8 cellular contexts compared by ENCODE assay signal in the genomic region with DNA sequence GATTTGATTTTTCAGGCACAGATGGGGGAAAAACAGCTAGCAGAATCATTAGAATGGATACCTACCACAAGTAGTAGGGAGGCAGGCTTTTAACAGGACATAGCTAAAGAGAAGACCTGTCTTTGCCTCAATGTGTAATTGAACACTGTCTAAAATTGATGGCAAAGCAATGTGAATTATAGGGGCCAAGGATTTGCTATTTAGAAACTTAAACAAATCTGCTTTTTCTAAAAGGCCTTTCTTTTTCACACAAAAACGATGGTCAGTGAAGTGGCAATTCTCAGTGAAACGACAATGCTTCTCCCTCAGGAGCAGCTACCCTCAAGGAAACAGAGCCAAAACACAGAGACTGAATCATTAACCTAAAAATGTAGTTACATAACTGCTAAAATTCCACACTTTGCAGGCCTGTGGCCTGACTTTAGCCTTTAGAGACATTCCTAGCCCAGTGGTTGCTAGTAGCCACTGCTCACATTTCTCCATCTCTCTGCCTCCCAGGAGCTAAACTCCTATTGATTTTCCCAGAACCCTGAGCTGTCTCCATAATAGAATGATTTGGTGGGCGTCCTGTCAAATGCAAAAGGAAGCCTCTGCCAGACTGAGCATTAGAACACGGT.
DNase-seq lines count a peak whose midpoint lies in the region; FAIRE-seq and TF ChIP-seq lines count a peak whose summit lies in the region.
"Had no signal": no experiment of that assay in that cellular context is flagged by ENCODE, and none has a peak within 500 bp of the region (broad histone marks: within the 10 kb centered on the region; RNA-seq: fewer than 3 reads in every experiment).

No MANE protein-coding gene starts in this region.

- dilution Hi-C loops in endothelial cell of umbilical vein (cut with MboI; ENCODE audit: extremely low pct_ligation_motif_present, low sequenced_read_pairs): no loop called here

- no peak overlapping the region for H2AFZ ChIP-seq in endothelial cell of umbilical vein (ENCODE audit: low read depth, low read length)

- no TSS peak for BruUV-seq in endothelial cell of umbilical vein (replicated peaks; lab: Mats Ljungman, UMichigan)

- H3K27me3 ChIP-seq in MG63 (no peaks in the 10 kb centered on the region), endothelial cell of umbilical vein (ENCODE audit: control insufficient read depth in 2 of 2, insufficient read depth in 2 of 2, low read length in 2 of 2) (no peaks in the 10 kb centered on the region)

- H3K4me1 ChIP-seq in endothelial cell of umbilical vein (ENCODE audit: control insufficient read depth, extremely low read depth, insufficient read depth, low read length): no peaks in the 10 kb centered on the region

- FAIRE-seq in endothelial cell of umbilical vein (lab: Jason Lieb, UNC) (no peak), urothelium cell line (lab: Jason Lieb, UNC) (no peak)

- no peak overlapping the region for H3K27ac ChIP-seq in endothelial cell of umbilical vein (ENCODE audit: insufficient read depth, low read depth, low read length)

- peaks cover 29% of the 10 kb centered on the region for H3K4me1 Mint-ChIP-seq in mesothelial cell of epicardium
- H3K4me1 Mint-ChIP-seq in activated CD4-positive, alpha-beta memory T cell treated with anti-CD3 and anti-CD28 coated beads for 36 hours (ENCODE audit: low read depth): no peaks in the 10 kb centered on the region

- intact Hi-C loops in endothelial cell of umbilical vein (cut with micrococcal nuclease): no loop called here
- intact Hi-C loops in activated CD4-positive, alpha-beta memory T cell treated with anti-CD3 and anti-CD28 coated beads for 36 hours (cut with micrococcal nuclease): no loop called here

- peaks cover 16% of the 10 kb centered on the region for H3K9me3 Mint-ChIP-seq in mesothelial cell of epicardium
- H3K9me3 Mint-ChIP-seq in activated CD4-positive, alpha-beta memory T cell treated with anti-CD3 and anti-CD28 coated beads for 36 hours: no peaks in the 10 kb centered on the region

- H3K27ac Mint-ChIP-seq in mesothelial cell of epicardium: peak overlapping the region; percentile 79
- H3K27ac Mint-ChIP-seq in activated CD4-positive, alpha-beta memory T cell treated with anti-CD3 and anti-CD28 coated beads for 36 hours: no peak overlapping the region

- no peak overlapping the region for H3K9ac ChIP-seq in endothelial cell of umbilical vein (replicated peaks; ENCODE audit: extremely low read depth, insufficient read depth, low read length)

- POLR2A ChIA-PET in endothelial cell of umbilical vein (lab: Charles Lee): no interaction called here
- POLR2A ChIA-PET in activated CD4-positive, alpha-beta memory T cell treated with anti-CD3 and anti-CD28 coated beads for 36 hours (lab: Charles Lee): no interaction called here

- H3K4me3 Mint-ChIP-seq in mesothelial cell of epicardium: no peak overlapping the region
- no peak overlapping the region for H3K4me3 Mint-ChIP-seq in activated CD4-positive, alpha-beta memory T cell treated with anti-CD3 and anti-CD28 coated beads for 36 hours

- no peaks in the 10 kb centered on the region for H4K20me1 ChIP-seq in endothelial cell of umbilical vein (replicated peaks; ENCODE audit: control insufficient read depth, extremely low read depth, insufficient read depth, low read length)

- H3K4me3 ChIP-seq in MG63 (no peak overlapping the region), endothelial cell of umbilical vein (replicated peaks in 1 of 3; ENCODE audit: insufficient read depth in 1 of 3, low read depth in 1 of 3, low read length in 3 of 3) (no peak overlapping the region)

- DNase-seq in MG63 (peak; percentile 57), endothelial cell of umbilical vein (ENCODE audit: low read depth, low spot score) (peak; percentile 12), mesothelial cell of epicardium (ENCODE audit: low spot score in 2 of 2, unreplicated experiment in 2 of 2) (no peak), urothelium cell line (ENCODE audit: low spot score) (peak; percentile 78), NCI-H748 (lab: John Stamatoyannopoulos, UW; ENCODE audit: unreplicated experiment) (no peak), mesenteric fat pad (ENCODE audit: low spot score) (no peak)
- no peak for DNase-seq in activated CD4-positive, alpha-beta memory T cell treated with anti-CD3 and anti-CD28 coated beads for 36 hours
- DNase-seq: activated CD4-positive, alpha-beta T cell treated with anti-CD3 and anti-CD28 coated beads, Interleukin-2, amount 50 U/mL, for 4 hours had no signal

- H3K4me2 ChIP-seq in endothelial cell of umbilical vein (ENCODE audit: insufficient read depth, low read length): no peak overlapping the region

- CTCF ChIA-PET in endothelial cell of umbilical vein (lab: Charles Lee): interaction anchor here (0.8 to 1.6 kb wide), 3 partner anchors 63 to 855 kb away, joined by 3 read pairs; no protein-coding TSS in a partner anchor
- CTCF ChIA-PET in activated CD4-positive, alpha-beta memory T cell treated with anti-CD3 and anti-CD28 coated beads for 36 hours (lab: Charles Lee): no interaction called here

- H3K9me3 ChIP-seq in MG63: peaks cover 12% of the 10 kb centered on the region
- no peaks in the 10 kb centered on the region for H3K9me3 ChIP-seq in endothelial cell of umbilical vein (replicated peaks; ENCODE audit: control insufficient read depth, insufficient read depth, low read length)

- no peak for TF ChIP-seq POLR2A in endothelial cell of umbilical vein (IDR thresholded peaks at IDR 0.05; ENCODE audit: low read depth, low read length)

- TF ChIP-seq CTCF in endothelial cell of umbilical vein (IDR thresholded peaks at IDR 0.05; ENCODE audit: extremely low read depth in 1 of 2, insufficient read depth in 1 of 2, low read depth in 1 of 2, low read length in 2 of 2) (no peak), mesothelial cell of epicardium (IDR thresholded peaks at IDR 0.05; ENCODE audit: unreplicated experiment) (no peak)

- H3K9me1 ChIP-seq in endothelial cell of umbilical vein (replicated peaks; ENCODE audit: control insufficient read depth, extremely low read depth, insufficient read depth, low read length): no peaks in the 10 kb centered on the region

- H3K36me3 Mint-ChIP-seq in mesothelial cell of epicardium: peaks cover 2% of the 10 kb centered on the region
- no peaks in the 10 kb centered on the region for H3K36me3 Mint-ChIP-seq in activated CD4-positive, alpha-beta memory T cell treated with anti-CD3 and anti-CD28 coated beads for 36 hours

- H3K27me3 Mint-ChIP-seq in mesothelial cell of epicardium (ENCODE audit: low read depth): no peaks in the 10 kb centered on the region
- H3K27me3 Mint-ChIP-seq in activated CD4-positive, alpha-beta memory T cell treated with anti-CD3 and anti-CD28 coated beads for 36 hours: no peaks in the 10 kb centered on the region

- H3K36me3 ChIP-seq in MG63: no peaks in the 10 kb centered on the region
- no peaks in the 10 kb centered on the region for H3K36me3 ChIP-seq in endothelial cell of umbilical vein (ENCODE audit: control insufficient read depth in 2 of 2, extremely low read depth in 1 of 2, insufficient read depth in 2 of 2, low read length in 2 of 2)

- H3K79me2 ChIP-seq in endothelial cell of umbilical vein (ENCODE audit: control insufficient read depth, insufficient read depth, low read length): no peaks in the 10 kb centered on the region

TF ChIP-seq in endothelial cell of umbilical vein, 7 proteins besides CTCF, POLR2A, EP300 and RAD21:
- no peak for TF ChIP-seq EZH2 (IDR thresholded peaks at IDR 0.05; ENCODE audit: borderline replicate concordance, low read depth, low read length, severe bottlenecking)
- no peak for TF ChIP-seq GATA2 (IDR thresholded peaks at IDR 0.05; ENCODE audit: insufficient read depth, insufficient read length, low read depth, low read length)
- no peak for TF ChIP-seq JUN (IDR thresholded peaks at IDR 0.05; ENCODE audit: borderline replicate concordance, insufficient read depth, insufficient read length, low read depth)
- no peak for TF ChIP-seq POLR2AphosphoS5 (IDR thresholded peaks at IDR 0.05; ENCODE audit: insufficient read depth, low read depth, low read length)
- no peak for TF ChIP-seq MAX (IDR thresholded peaks at IDR 0.05; ENCODE audit: insufficient read depth, insufficient read length)

Comparison
In these comparisons a context has a peak if more than half of its experiments do, and no peak if none do; other contexts are left out.
1. DNase-seq: peak in MG63 (single experiment), endothelial cell of umbilical vein (single experiment) and urothelium cell line (single experiment); none in mesothelial cell of epicardium (0 of 2), activated CD4-positive, alpha-beta memory T cell treated with anti-CD3 and anti-CD28 coated beads for 36 hours (single experiment), NCI-H748 (single experiment) and mesenteric fat pad (single experiment).